ENCODE assay signal across 15 cellular contexts in the genomic region with DNA sequence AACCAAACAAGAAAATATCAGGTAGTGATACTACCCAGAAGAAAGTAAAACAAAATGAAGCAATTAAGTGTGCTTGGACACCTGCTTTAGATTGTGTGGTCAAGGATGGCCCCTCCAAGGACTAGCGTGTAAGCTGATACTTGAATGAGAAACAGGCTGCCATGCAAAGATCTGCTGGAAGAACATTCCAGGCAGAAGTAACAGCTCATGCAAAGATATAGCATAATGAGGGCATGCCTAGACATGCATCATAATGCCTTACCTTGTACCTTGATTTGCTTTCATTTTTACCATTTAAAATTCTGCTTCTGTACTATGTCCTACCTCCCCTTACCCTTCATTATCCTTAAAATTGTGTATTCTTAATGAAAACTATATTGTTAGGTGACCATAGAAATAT.
DNase-seq lines count a peak whose midpoint lies in the region; ATAC-seq and TF ChIP-seq lines count a peak whose summit lies in the region.
"Had no signal": no experiment of that assay in that cellular context is flagged by ENCODE, and none has a peak within 500 bp of the region (broad histone marks: within the 10 kb centered on the region; RNA-seq: fewer than 3 reads in every experiment).

No MANE protein-coding gene starts in this region.

- WGBS in neuronal stem cell (ENCODE audit: extremely low coverage in 2 of 2, insufficient read length in 2 of 2, insufficient replicate concordance in 1 of 2), 2 donors = no CpG with 5 or more reads among the region's 1 CpG

- H3K14ac ChIP-seq in neuronal stem cell (ENCODE audit: low read length) = no peak overlapping the region

- H3K9me2 ChIP-seq in GM23338 (ENCODE audit: insufficient read depth) = no peaks in the 10 kb centered on the region

- H3K27me3 Mint-ChIP-seq in GM23338 (ENCODE audit: insufficient read depth, low read depth, poor library complexity) = peaks cover 3% of the 10 kb centered on the region
- H3K27me3 Mint-ChIP-seq in activated naive CD4-positive, alpha-beta T cell treated with anti-CD3 and anti-CD28 coated beads for 36 hours (ENCODE audit: low read depth) = no peaks in the 10 kb centered on the region
- H3K27me3 Mint-ChIP-seq: activated naive CD8-positive, alpha-beta T cell treated with anti-CD3 and anti-CD28 coated beads for 36 hours; CD4-positive, alpha-beta T cell; naive B cell had no signal

- H2BK15ac ChIP-seq in neuronal stem cell (ENCODE audit: low read length) = no peak overlapping the region

- H3K4me3 ChIP-seq in GM23338 (no peak overlapping the region), choroid plexus epithelial cell (ENCODE audit: low read depth, low read length) (no peak overlapping the region), neuronal stem cell (ENCODE audit: low read length in 2 of 2) (no peak overlapping the region)
- H3K4me3 ChIP-seq: Peyer's patch, sigmoid colon had no signal

- DNase-seq in GM23338 (ENCODE audit: low spot score) (no peak), NCI-H1048 (lab: John Stamatoyannopoulos, UW) (peak; percentile 68), choroid plexus epithelial cell (ENCODE audit: low read depth) (peak; percentile 53), neuronal stem cell (ENCODE audit: low spot score) (no peak), cardiac septum (ENCODE audit: low spot score) (no peak)
- DNase-seq in activated naive CD4-positive, alpha-beta T cell treated with anti-CD3 and anti-CD28 coated beads for 36 hours = no peak
- DNase-seq: activated naive CD8-positive, alpha-beta T cell treated with anti-CD3 and anti-CD28 coated beads for 36 hours; CD4-positive, alpha-beta T cell; islet precursor cell; naive B cell; NCI-H2081; Peyer's patch; sigmoid colon had no signal

- peaks cover 0 to 8% of the 10 kb centered on the region in 2 donors for H3K9me3 ChIP-seq in neuronal stem cell (replicated peaks in 1 of 2; ENCODE audit: control insufficient read depth in 2 of 2, insufficient read depth in 1 of 2, low read depth in 1 of 2, low read length in 2 of 2)
- H3K9me3 ChIP-seq: Peyer's patch, sigmoid colon had no signal

- H3K36me3 ChIP-seq in GM23338 (ENCODE audit: insufficient read depth) (no peaks in the 10 kb centered on the region), neuronal stem cell (replicated peaks in 1 of 2; ENCODE audit: control insufficient read depth in 2 of 2, insufficient read depth in 2 of 2, low read length in 2 of 2) (no peaks in the 10 kb centered on the region)
- H3K36me3 ChIP-seq: Peyer's patch, sigmoid colon had no signal

- ATAC-seq in GM23338 (no peak; the same call in 2 of the 3 replicates), GM21717 (IDR thresholded peaks at IDR 0.05; ENCODE audit: unreplicated experiment) (no peak)

- H3K27ac ChIP-seq in GM23338 (ENCODE audit: low read depth) (no peak overlapping the region), neuronal stem cell (replicated peaks; ENCODE audit: low read length) (no peak overlapping the region)
- H3K27ac ChIP-seq: coronary artery, Peyer's patch had no signal

- H2AFZ ChIP-seq in GM23338 = peak overlapping the region; percentile 93; the same call in 1 of the 2 replicates
- peak overlapping the region; percentile 7 for H2AFZ ChIP-seq in neuronal stem cell (ENCODE audit: low read length)

- H3K27ac Mint-ChIP-seq in GM23338 = peak overlapping the region; percentile 66; the same call in 1 of the 2 replicates
- no peak overlapping the region for H3K27ac Mint-ChIP-seq in activated naive CD4-positive, alpha-beta T cell treated with anti-CD3 and anti-CD28 coated beads for 36 hours
- H3K27ac Mint-ChIP-seq: activated naive CD8-positive, alpha-beta T cell treated with anti-CD3 and anti-CD28 coated beads for 36 hours; CD4-positive, alpha-beta T cell; naive B cell had no signal

- no peaks in the 10 kb centered on the region; the same call in 2 of the 3 replicates for H3K9me3 Mint-ChIP-seq in GM23338
- H3K9me3 Mint-ChIP-seq in activated naive CD4-positive, alpha-beta T cell treated with anti-CD3 and anti-CD28 coated beads for 36 hours = no peaks in the 10 kb centered on the region
- H3K9me3 Mint-ChIP-seq: activated naive CD8-positive, alpha-beta T cell treated with anti-CD3 and anti-CD28 coated beads for 36 hours; CD4-positive, alpha-beta T cell; naive B cell had no signal

- intact Hi-C loops in cardiac septum (cut with DNase I) = no loop called here
- intact Hi-C loops in activated naive CD4-positive, alpha-beta T cell treated with anti-CD3 and anti-CD28 coated beads for 36 hours (cut with micrococcal nuclease) = no loop called here

- H2AK5ac ChIP-seq in neuronal stem cell (ENCODE audit: low read depth, low read length) = no peak overlapping the region

- H3K4me3 Mint-ChIP-seq in GM23338 = no peak overlapping the region
- H3K4me3 Mint-ChIP-seq in activated naive CD4-positive, alpha-beta T cell treated with anti-CD3 and anti-CD28 coated beads for 36 hours = no peak overlapping the region
- H3K4me3 Mint-ChIP-seq: activated naive CD8-positive, alpha-beta T cell treated with anti-CD3 and anti-CD28 coated beads for 36 hours; CD4-positive, alpha-beta T cell; naive B cell had no signal

- H3K79me2 ChIP-seq in GM23338 (replicated peaks; ENCODE audit: insufficient read depth) = no peaks in the 10 kb centered on the region

- H2BK120ac ChIP-seq in neuronal stem cell (ENCODE audit: low read depth, low read length) = no peak overlapping the region

- no peak overlapping the region for H3K9ac ChIP-seq in neuronal stem cell (ENCODE audit: low read depth, low read length, poor library complexity)

- no peaks in the 10 kb centered on the region for H3F3A ChIP-seq in GM23338 (replicated peaks; ENCODE audit: low read depth)

- no peak overlapping the region for H4K8ac ChIP-seq in neuronal stem cell (ENCODE audit: low read depth, low read length)

- H3K27me3 ChIP-seq in GM23338 (ENCODE audit: insufficient read depth) (no peaks in the 10 kb centered on the region), neuronal stem cell (ENCODE audit: control insufficient read depth in 3 of 3, insufficient read depth in 3 of 3, low read depth in 1 of 3, low read length in 3 of 3) (no peaks in the 10 kb centered on the region)
- H3K27me3 ChIP-seq: Peyer's patch, sigmoid colon had no signal

- H3K4ac ChIP-seq in neuronal stem cell (ENCODE audit: low read length) = no peak overlapping the region

- H3K23ac ChIP-seq in neuronal stem cell (ENCODE audit: low read depth, low read length, poor library complexity) = no peak overlapping the region

- H3K79me1 ChIP-seq in neuronal stem cell (ENCODE audit: low read depth, low read length) = no peaks in the 10 kb centered on the region

- H3K4me1 Mint-ChIP-seq in GM23338 = peaks cover 26% of the 10 kb centered on the region
- H3K4me1 Mint-ChIP-seq in activated naive CD4-positive, alpha-beta T cell treated with anti-CD3 and anti-CD28 coated beads for 36 hours (ENCODE audit: low read depth) = no peaks in the 10 kb centered on the region
- H3K4me1 Mint-ChIP-seq: activated naive CD8-positive, alpha-beta T cell treated with anti-CD3 and anti-CD28 coated beads for 36 hours had no signal

- TF ChIP-seq CTCF in GM23338 (conservative IDR thresholded peaks at IDR 0.05; ENCODE audit: low read depth in 2 of 2) = no peak
- TF ChIP-seq CTCF in choroid plexus epithelial cell (conservative IDR thresholded peaks at IDR 0.05; ENCODE audit: low read depth, low read length) = no peak

- H4K20me1 ChIP-seq in GM23338 (replicated peaks; ENCODE audit: insufficient read depth) = no peaks in the 10 kb centered on the region

- peaks cover 18% of the 10 kb centered on the region for H3K4me1 ChIP-seq in GM23338 (ENCODE audit: insufficient read depth)
- H3K4me1 ChIP-seq in neuronal stem cell (ENCODE audit: control insufficient read depth in 2 of 2, insufficient read depth in 1 of 2, low read depth in 1 of 2, low read length in 2 of 2) = peaks cover 6 to 7% of the 10 kb centered on the region in 2 donors
- H3K4me1 ChIP-seq: Peyer's patch had no signal

- no peaks in the 10 kb centered on the region for H3K36me3 Mint-ChIP-seq in GM23338 (ENCODE audit: low read depth)
- no peaks in the 10 kb centered on the region for H3K36me3 Mint-ChIP-seq in activated naive CD4-positive, alpha-beta T cell treated with anti-CD3 and anti-CD28 coated beads for 36 hours (ENCODE audit: low read depth)
- H3K36me3 Mint-ChIP-seq: activated naive CD8-positive, alpha-beta T cell treated with anti-CD3 and anti-CD28 coated beads for 36 hours; naive B cell had no signal

- no peak overlapping the region for H3K18ac ChIP-seq in neuronal stem cell (ENCODE audit: low read length)

- no peak overlapping the region for H2BK5ac ChIP-seq in neuronal stem cell (ENCODE audit: low read length)

- no peak overlapping the region for H3K4me2 ChIP-seq in GM23338
- no peak overlapping the region for H3K4me2 ChIP-seq in neuronal stem cell (ENCODE audit: insufficient read depth, low read length, poor library complexity, severe bottlenecking)

- H2BK12ac ChIP-seq in neuronal stem cell (ENCODE audit: low read length) = no peak overlapping the region

- CTCF ChIA-PET in activated naive CD4-positive, alpha-beta T cell treated with anti-CD3 and anti-CD28 coated beads for 36 hours (lab: Charles Lee) = interaction anchor here (0.9 kb wide), 1 partner anchor 22 kb away, joined by 3 read pairs; no protein-coding TSS in a partner anchor

- no peak overlapping the region for H4K91ac ChIP-seq in neuronal stem cell (ENCODE audit: low read depth, low read length, poor library complexity)

TF ChIP-seq in GM23338, 12 proteins besides CTCF, POLR2A, EP300 and RAD21 (continues in another document):
- TF ChIP-seq ZNF331 (CRISPR knock-in tag; IDR thresholded peaks at IDR 0.05; ENCODE audit: low read depth) = no peak
- TF ChIP-seq, protein P1, sequence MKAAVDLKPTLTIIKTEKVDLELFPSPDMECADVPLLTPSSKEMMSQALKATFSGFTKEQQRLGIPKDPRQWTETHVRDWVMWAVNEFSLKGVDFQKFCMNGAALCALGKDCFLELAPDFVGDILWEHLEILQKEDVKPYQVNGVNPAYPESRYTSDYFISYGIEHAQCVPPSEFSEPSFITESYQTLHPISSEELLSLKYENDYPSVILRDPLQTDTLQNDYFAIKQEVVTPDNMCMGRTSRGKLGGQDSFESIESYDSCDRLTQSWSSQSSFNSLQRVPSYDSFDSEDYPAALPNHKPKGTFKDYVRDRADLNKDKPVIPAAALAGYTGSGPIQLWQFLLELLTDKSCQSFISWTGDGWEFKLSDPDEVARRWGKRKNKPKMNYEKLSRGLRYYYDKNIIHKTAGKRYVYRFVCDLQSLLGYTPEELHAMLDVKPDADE (IDR thresholded peaks at IDR 0.05) = no peak
- no peak for TF ChIP-seq EZH2 (IDR thresholded peaks at IDR 0.05; ENCODE audit: low read depth, unreplicated experiment)
- no peak for TF ChIP-seq EZH2phosphoT487 (IDR thresholded peaks at IDR 0.05; ENCODE audit: unreplicated experiment)

Comparison
In these comparisons a context has a peak if more than half of its experiments do, and no peak if none do; other contexts are left out.
1. DNase-seq: peak in NCI-H1048 (single experiment) and choroid plexus epithelial cell (single experiment); none in GM23338 (single experiment), neuronal stem cell (single experiment), cardiac septum (single experiment) and activated naive CD4-positive, alpha-beta T cell treated with anti-CD3 and anti-CD28 coated beads for 36 hours (single experiment).